Comparison of ENCODE assay signal across 20 cellular contexts in the genomic region with DNA sequence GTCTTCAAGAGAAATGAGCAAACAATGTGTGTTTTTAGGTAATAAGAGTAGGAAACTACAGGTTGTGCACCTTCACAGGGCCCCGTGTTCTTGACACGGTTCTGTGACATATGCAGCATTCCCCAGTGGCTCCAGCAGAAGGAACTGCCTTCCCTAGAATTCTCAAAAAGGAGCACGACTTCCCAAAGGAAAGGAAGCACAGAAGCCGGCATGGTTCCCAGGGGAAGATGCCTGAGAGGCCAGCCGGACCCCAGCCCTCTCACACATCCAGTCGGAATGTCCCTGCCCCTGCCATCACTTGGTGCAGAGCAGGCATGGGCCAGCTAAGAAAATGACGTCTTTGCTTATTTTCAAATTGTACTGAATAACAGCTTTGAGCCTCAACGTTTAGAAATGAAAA.
"Had no signal": no experiment of that assay in that cellular context is flagged by ENCODE, and none has a peak within 500 bp of the region (broad histone marks: within the 10 kb centered on the region; RNA-seq: fewer than 3 reads in every experiment).

No MANE protein-coding gene starts in this region.

- H3K79me2 ChIP-seq: hepatocyte had no signal

- H3K9me3 ChIP-seq: esophagus squamous epithelium, gastrocnemius medialis, heart left ventricle, left lung, lower lobe of right lung had no signal

- H3K9me3 Mint-ChIP-seq: effector memory CD8-positive, alpha-beta T cell; endodermal cell had no signal

- H3K27me3 ChIP-seq: gastrocnemius medialis, heart left ventricle, hepatocyte, left lung had no signal

- H3K4me1 ChIP-seq: esophagus squamous epithelium, gastrocnemius medialis, left lung, lower lobe of right lung had no signal

- H3K36me3 ChIP-seq: esophagus squamous epithelium, gastrocnemius medialis, heart left ventricle, left lung, lower lobe of right lung had no signal

- H3K4me2 ChIP-seq: hepatocyte had no signal

- H3K4me3 ChIP-seq: coronary artery, esophagus squamous epithelium, gastrocnemius medialis, heart left ventricle, hepatocyte, left lung, lower lobe of right lung had no signal

- H3K27ac Mint-ChIP-seq: endodermal cell had no signal

- H2AFZ ChIP-seq: hepatocyte had no signal

- DNase-seq: dermis blood vessel endothelial cell; effector CD8-positive, alpha-beta T cell; effector memory CD8-positive, alpha-beta T cell; endodermal cell; erythroblast; esophagus squamous epithelium; foreskin fibroblast; foreskin melanocyte; gastrocnemius medialis; heart left ventricle; left cardiac atrium; left lung; left ventricle myocardium superior; lower lobe of right lung; mesenchymal stem cell; midbrain had no signal

- ATAC-seq: effector memory CD8-positive, alpha-beta T cell; esophagus mucosa; gastrocnemius medialis; heart left ventricle; left lung; left ventricle myocardium superior; lower lobe of right lung had no signal

- H3K27ac ChIP-seq: coronary artery, epithelial cell of prostate, esophagus squamous epithelium, gastrocnemius medialis, heart left ventricle, hepatocyte, left lung, lower lobe of right lung had no signal

- H3K4me3 Mint-ChIP-seq: effector memory CD8-positive, alpha-beta T cell; endodermal cell had no signal
